In the genomic region with DNA sequence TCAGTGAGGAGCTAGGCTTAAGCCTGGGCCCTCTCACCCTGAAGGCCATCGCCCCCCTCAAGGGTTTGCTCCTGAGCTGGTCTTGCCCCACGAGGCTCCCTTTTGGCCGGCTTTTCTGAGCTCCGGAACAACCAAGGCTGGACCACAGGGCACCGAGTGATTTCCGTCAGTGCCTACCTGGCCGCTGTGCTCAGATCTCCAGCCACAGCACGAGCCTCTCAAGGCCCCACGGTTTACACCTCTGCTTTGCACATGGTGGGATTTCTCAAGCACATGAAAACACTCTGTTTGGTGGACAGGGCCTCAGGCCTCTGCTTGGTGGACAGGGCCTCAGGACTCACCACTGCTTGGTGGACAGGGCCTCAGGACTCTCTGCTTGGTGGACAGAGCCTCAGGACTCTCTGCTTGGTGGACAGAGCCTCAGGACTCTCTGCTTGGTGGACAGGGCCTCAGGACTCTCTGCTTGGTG, we compare ENCODE assay signal across 1 cellular context.
TF ChIP-seq lines count a peak whose summit lies in the region.

No MANE protein-coding gene starts in this region.

TF ChIP-seq in A549, 52 proteins besides CTCF, POLR2A, EP300 and RAD21:
- TF ChIP-seq CEBPB (IDR thresholded peaks at IDR 0.05) (no peak), HOXA7 (CRISPR knock-in tag; IDR thresholded peaks at IDR 0.05) (no peak), CHD4 (IDR thresholded peaks at IDR 0.05; ENCODE audit: borderline replicate concordance) (no peak), MYC (IDR thresholded peaks at IDR 0.05; ENCODE audit: borderline replicate concordance, low read length) (no peak), JUN (IDR thresholded peaks at IDR 0.05) (no peak), POLR2AphosphoS2 (conservative IDR thresholded peaks at IDR 0.05; ENCODE audit: low read length) (no peak), SMC3 (IDR thresholded peaks at IDR 0.05) (no peak), ZFP36 (IDR thresholded peaks at IDR 0.05; ENCODE audit: borderline replicate concordance, partially characterized antibody) (no peak)
- TF ChIP-seq, protein P1, sequence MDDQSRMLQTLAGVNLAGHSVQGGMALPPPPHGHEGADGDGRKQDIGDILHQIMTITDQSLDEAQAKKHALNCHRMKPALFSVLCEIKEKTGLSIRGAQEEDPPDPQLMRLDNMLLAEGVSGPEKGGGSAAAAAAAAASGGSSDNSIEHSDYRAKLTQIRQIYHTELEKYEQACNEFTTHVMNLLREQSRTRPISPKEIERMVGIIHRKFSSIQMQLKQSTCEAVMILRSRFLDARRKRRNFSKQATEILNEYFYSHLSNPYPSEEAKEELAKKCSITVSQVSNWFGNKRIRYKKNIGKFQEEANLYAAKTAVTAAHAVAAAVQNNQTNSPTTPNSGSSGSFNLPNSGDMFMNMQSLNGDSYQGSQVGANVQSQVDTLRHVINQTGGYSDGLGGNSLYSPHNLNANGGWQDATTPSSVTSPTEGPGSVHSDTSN (IDR thresholded peaks at IDR 0.05): no peak
- TF ChIP-seq, protein P2, sequence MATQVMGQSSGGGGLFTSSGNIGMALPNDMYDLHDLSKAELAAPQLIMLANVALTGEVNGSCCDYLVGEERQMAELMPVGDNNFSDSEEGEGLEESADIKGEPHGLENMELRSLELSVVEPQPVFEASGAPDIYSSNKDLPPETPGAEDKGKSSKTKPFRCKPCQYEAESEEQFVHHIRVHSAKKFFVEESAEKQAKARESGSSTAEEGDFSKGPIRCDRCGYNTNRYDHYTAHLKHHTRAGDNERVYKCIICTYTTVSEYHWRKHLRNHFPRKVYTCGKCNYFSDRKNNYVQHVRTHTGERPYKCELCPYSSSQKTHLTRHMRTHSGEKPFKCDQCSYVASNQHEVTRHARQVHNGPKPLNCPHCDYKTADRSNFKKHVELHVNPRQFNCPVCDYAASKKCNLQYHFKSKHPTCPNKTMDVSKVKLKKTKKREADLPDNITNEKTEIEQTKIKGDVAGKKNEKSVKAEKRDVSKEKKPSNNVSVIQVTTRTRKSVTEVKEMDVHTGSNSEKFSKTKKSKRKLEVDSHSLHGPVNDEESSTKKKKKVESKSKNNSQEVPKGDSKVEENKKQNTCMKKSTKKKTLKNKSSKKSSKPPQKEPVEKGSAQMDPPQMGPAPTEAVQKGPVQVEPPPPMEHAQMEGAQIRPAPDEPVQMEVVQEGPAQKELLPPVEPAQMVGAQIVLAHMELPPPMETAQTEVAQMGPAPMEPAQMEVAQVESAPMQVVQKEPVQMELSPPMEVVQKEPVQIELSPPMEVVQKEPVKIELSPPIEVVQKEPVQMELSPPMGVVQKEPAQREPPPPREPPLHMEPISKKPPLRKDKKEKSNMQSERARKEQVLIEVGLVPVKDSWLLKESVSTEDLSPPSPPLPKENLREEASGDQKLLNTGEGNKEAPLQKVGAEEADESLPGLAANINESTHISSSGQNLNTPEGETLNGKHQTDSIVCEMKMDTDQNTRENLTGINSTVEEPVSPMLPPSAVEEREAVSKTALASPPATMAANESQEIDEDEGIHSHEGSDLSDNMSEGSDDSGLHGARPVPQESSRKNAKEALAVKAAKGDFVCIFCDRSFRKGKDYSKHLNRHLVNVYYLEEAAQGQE (IDR thresholded peaks at IDR 0.05): no peak
